In the genomic region with DNA sequence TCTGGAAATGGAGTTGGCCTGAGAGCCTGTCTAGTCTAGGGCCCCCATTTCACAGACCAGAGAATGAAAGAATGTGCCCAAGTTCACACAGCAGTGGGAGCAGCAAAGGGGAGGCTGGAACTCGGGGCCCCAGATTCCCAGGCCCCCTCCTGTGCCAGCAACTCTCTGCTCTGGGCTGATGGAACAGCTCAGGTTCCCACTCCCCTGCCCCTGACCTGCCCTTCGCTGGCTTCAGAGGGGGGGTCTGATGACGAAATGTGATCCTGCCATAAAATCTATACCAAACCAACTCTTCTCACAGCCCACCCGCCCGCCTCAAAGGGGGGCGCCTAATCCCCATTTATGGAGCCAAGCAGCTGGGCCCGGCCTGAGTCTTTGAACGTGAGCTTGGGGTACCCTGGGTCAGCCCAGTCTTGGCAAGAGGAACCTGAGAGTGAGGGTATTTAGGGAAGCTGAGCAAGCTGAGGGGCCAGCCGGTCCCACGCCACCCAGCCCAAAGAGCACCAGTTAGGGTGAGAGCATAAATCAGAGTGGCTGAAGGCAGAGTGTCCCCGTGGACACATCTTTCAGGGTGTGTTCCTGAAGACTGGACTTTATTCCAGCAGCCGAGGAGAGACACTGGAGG, we compare ENCODE assay signal across 25 cellular contexts.
"Had no signal": no experiment of that assay in that cellular context is flagged by ENCODE, and none has a peak within 500 bp of the region (broad histone marks: within the 10 kb centered on the region; RNA-seq: fewer than 3 reads in every experiment).

No MANE protein-coding gene starts in this region.

- H3K36me3 Mint-ChIP-seq: mesothelial cell of epicardium had no signal

- H3K4me1 ChIP-seq: foreskin keratinocyte had no signal

- H3K4me1 Mint-ChIP-seq: immature natural killer cell had no signal

- ATAC-seq: foreskin keratinocyte, gastroesophageal sphincter, heart left ventricle, left colon, left lung, left ventricle myocardium superior, lower lobe of right lung, mucosa of descending colon had no signal

- H3K79me2 ChIP-seq: hepatocyte had no signal

- H2AFZ ChIP-seq: hepatocyte had no signal

- H3K4me3 Mint-ChIP-seq: immature natural killer cell, mesothelial cell of epicardium had no signal

- FAIRE-seq: colon, endothelial cell of umbilical vein, frontal cortex, kidney had no signal

- DNase-seq: dermis blood vessel endothelial cell; dorsolateral prefrontal cortex; effector CD4-positive, alpha-beta T cell; effector memory CD4-positive, alpha-beta T cell; foreskin keratinocyte; heart left ventricle; hypothalamus; immature natural killer cell; islet precursor cell; kidney; kidney glomerular epithelial cell; left colon; left lung; left ventricle myocardium superior; lower lobe of right lung; mesendoderm; mucosa of descending colon had no signal

- H3K9me3 Mint-ChIP-seq: mesothelial cell of epicardium had no signal

- H3K4me3 ChIP-seq: coronary artery, dorsolateral prefrontal cortex, esophagus muscularis mucosa, gastroesophageal sphincter, heart left ventricle, hepatocyte, left lung, lower lobe of right lung, mucosa of descending colon had no signal

- H3K36me3 ChIP-seq: esophagus muscularis mucosa, gastroesophageal sphincter, heart left ventricle, left lung, lower lobe of right lung had no signal

- H3K27ac ChIP-seq: coronary artery, dorsolateral prefrontal cortex, esophagus muscularis mucosa, foreskin keratinocyte, gastroesophageal sphincter, heart left ventricle, hepatocyte, left lung, lower lobe of right lung had no signal

- H3K4me2 ChIP-seq: hepatocyte had no signal

- H3K27ac Mint-ChIP-seq: immature natural killer cell, mesothelial cell of epicardium had no signal

- H3K9me3 ChIP-seq: esophagus muscularis mucosa, gastroesophageal sphincter, heart left ventricle, left lung, lower lobe of right lung, mucosa of descending colon had no signal
